ENCODE assay signal across 21 cellular contexts in genomic region chr1:7019510-7019909, GRCh38.
"Had no signal": no experiment of that assay in that cellular context is flagged by ENCODE, and none has a peak within 500 bp of the region (broad histone marks: within the 10 kb centered on the region; RNA-seq: fewer than 3 reads in every experiment).

No MANE protein-coding gene starts in this region.

- H3K4me3 Mint-ChIP-seq: activated B cell treated with CpG ODN at 0.5 μM for 24 hours; activated CD4-positive, alpha-beta memory T cell treated with anti-CD3 and anti-CD28 coated beads for 36 hours; activated CD4-positive, alpha-beta T cell treated with anti-CD3 and anti-CD28 coated beads for 36 hours; activated naive CD4-positive, alpha-beta T cell treated with anti-CD3 and anti-CD28 coated beads, Interleukin-2, amount 10 ng/mL, durations not matched to agents 7 days and 5 days; naive thymus-derived CD4-positive, alpha-beta T cell; neural progenitor cell; stimulated activated memory B cell treated with anti-CD40 and anti-IgM and Interleukin-4, amounts not matched to agents 10 μg/mL and 1 μg/mL and 100 μg/mL, for 72 hours had no signal

- H3K27ac ChIP-seq: coronary artery, esophagus muscularis mucosa, lower lobe of right lung, neural progenitor cell, stomach, suprapubic skin, tibial nerve had no signal

- H3K36me3 ChIP-seq: esophagus muscularis mucosa, lower lobe of right lung, neural progenitor cell, stomach, suprapubic skin, tibial nerve had no signal

- H2AFZ ChIP-seq: neural progenitor cell had no signal

- ATAC-seq: activated CD4-positive, alpha-beta T cell treated with anti-CD3 and anti-CD28 coated beads for 36 hours; lower lobe of right lung; naive thymus-derived CD4-positive, alpha-beta T cell; sciatic nerve; stimulated activated memory B cell treated with anti-CD40 and anti-IgM and Interleukin-4, amounts not matched to agents 10 μg/mL and 1 μg/mL and 100 μg/mL, for 72 hours had no signal

- H3K27ac Mint-ChIP-seq: activated B cell treated with CpG ODN at 0.5 μM for 24 hours; activated CD4-positive, alpha-beta memory T cell treated with anti-CD3 and anti-CD28 coated beads for 36 hours; activated CD4-positive, alpha-beta T cell treated with anti-CD3 and anti-CD28 coated beads for 36 hours; activated naive CD4-positive, alpha-beta T cell treated with anti-CD3 and anti-CD28 coated beads, Interleukin-2, amount 10 ng/mL, durations not matched to agents 7 days and 5 days; naive thymus-derived CD4-positive, alpha-beta T cell; neural progenitor cell; stimulated activated memory B cell treated with anti-CD40 and anti-IgM and Interleukin-4, amounts not matched to agents 10 μg/mL and 1 μg/mL and 100 μg/mL, for 72 hours had no signal

- H3K27me3 ChIP-seq: neural progenitor cell, tibial nerve had no signal

- H3K4me3 ChIP-seq: coronary artery, esophagus muscularis mucosa, lower lobe of right lung, neural progenitor cell, smooth muscle cell, stomach, suprapubic skin, tibial nerve had no signal

- H3K4me2 ChIP-seq: neural progenitor cell, smooth muscle cell had no signal

- H3K9me3 Mint-ChIP-seq: activated B cell treated with CpG ODN at 0.5 μM for 24 hours; activated CD4-positive, alpha-beta memory T cell treated with anti-CD3 and anti-CD28 coated beads for 36 hours; activated naive CD4-positive, alpha-beta T cell treated with anti-CD3 and anti-CD28 coated beads, Interleukin-2, amount 10 ng/mL, durations not matched to agents 7 days and 5 days; naive thymus-derived CD4-positive, alpha-beta T cell; neural progenitor cell; stimulated activated memory B cell treated with anti-CD40 and anti-IgM and Interleukin-4, amounts not matched to agents 10 μg/mL and 1 μg/mL and 100 μg/mL, for 72 hours had no signal

- H3K4me1 Mint-ChIP-seq: activated B cell treated with CpG ODN at 0.5 μM for 24 hours; activated CD4-positive, alpha-beta T cell treated with anti-CD3 and anti-CD28 coated beads for 36 hours; activated naive CD4-positive, alpha-beta T cell treated with anti-CD3 and anti-CD28 coated beads, Interleukin-2, amount 10 ng/mL, durations not matched to agents 7 days and 5 days; naive thymus-derived CD4-positive, alpha-beta T cell; stimulated activated memory B cell treated with anti-CD40 and anti-IgM and Interleukin-4, amounts not matched to agents 10 μg/mL and 1 μg/mL and 100 μg/mL, for 72 hours had no signal

- H3K4me1 ChIP-seq: lower lobe of right lung, stomach, suprapubic skin, tibial nerve had no signal

- H3K9me3 ChIP-seq: esophagus muscularis mucosa, lower lobe of right lung, stomach, suprapubic skin, tibial nerve had no signal

- H3K9ac ChIP-seq: neural progenitor cell had no signal

- H3K36me3 Mint-ChIP-seq: activated CD4-positive, alpha-beta memory T cell treated with anti-CD3 and anti-CD28 coated beads for 36 hours; activated naive CD4-positive, alpha-beta T cell treated with anti-CD3 and anti-CD28 coated beads, Interleukin-2, amount 10 ng/mL, durations not matched to agents 7 days and 5 days; naive thymus-derived CD4-positive, alpha-beta T cell; neural progenitor cell; stimulated activated memory B cell treated with anti-CD40 and anti-IgM and Interleukin-4, amounts not matched to agents 10 μg/mL and 1 μg/mL and 100 μg/mL, for 72 hours had no signal

- DNase-seq: activated B cell treated with CpG ODN at 0.5 μM for 24 hours; activated CD4-positive, alpha-beta memory T cell treated with anti-CD3 and anti-CD28 coated beads for 36 hours; activated CD4-positive, alpha-beta T cell treated with anti-CD3 and anti-CD28 coated beads for 36 hours; activated effector memory CD4-positive, alpha-beta T cell treated with anti-CD3 and anti-CD28 coated beads, Interleukin-2, amount 50 U/mL, for 16 hours; activated naive CD4-positive, alpha-beta T cell treated with anti-CD3 and anti-CD28 coated beads, Interleukin-2, amount 10 ng/mL, durations not matched to agents 7 days and 5 days; amygdala; glutamatergic neuron; hippocampal formation; lower lobe of right lung; mesendoderm; naive thymus-derived CD4-positive, alpha-beta T cell; stimulated activated CD4-positive, alpha-beta T cell treated with anti-CD3 and anti-CD28 coated beads, Interleukin-15, amount 100 ng/mL, for 24 hours; stomach had no signal
